Comparison of ENCODE assay signal across 7 cellular contexts in genomic region chr7:101058355-101058754, GRCh38. TPM values are rescaled to one million over a fixed set of nuclear protein-coding genes. Genes with fewer than 3 reads are reported as not detected.
DNase-seq lines count a peak whose midpoint lies in the region; ATAC-seq and TF ChIP-seq lines count a peak whose summit lies in the region.

No MANE protein-coding gene starts in this region.

- intact Hi-C loops in activated B cell treated with CpG ODN at 0.5 μM for 24 hours (cut with micrococcal nuclease): loop anchor here (5.0 kb wide), 1 partner anchor 446 kb away; the partner anchor contains the start of gene MOSPD3

- H3K4me1 Mint-ChIP-seq in activated B cell treated with CpG ODN at 0.5 μM for 24 hours: no peaks in the 10 kb centered on the region

- CTCF ChIA-PET in activated B cell treated with CpG ODN at 0.5 μM for 24 hours (lab: Charles Lee): interaction anchor here (0.9 to 2.2 kb wide), 6 partner anchors 19 to 353 kb away, joined by 3 to 24 read pairs (median 10); partner anchors contain the start of genes POP7, SLC12A9 and UFSP1

- peak; percentile 69 for DNase-seq in HuH-7 (ENCODE audit: low spot score)
- DNase-seq in activated B cell treated with CpG ODN at 0.5 μM for 24 hours: peak; percentile 43
- peak; percentile 18 for DNase-seq in cerebellar cortex (ENCODE audit: low spot score)
- peak; percentile 35 for DNase-seq in lung (ENCODE audit: low spot score)
- DNase-seq in stimulated activated CD8-positive, alpha-beta memory T cell treated with anti-CD3 and anti-CD28 coated beads, Interleukin-4, amount 100 ng/mL, for 48 hours: peak; percentile 76
- no peak for DNase-seq in NCI-H748 (lab: John Stamatoyannopoulos, UW; ENCODE audit: unreplicated experiment)

- POLR2A ChIA-PET in activated B cell treated with CpG ODN at 0.5 μM for 24 hours (lab: Charles Lee): interaction anchor here (1.1 kb wide), 1 partner anchor 169 kb away, joined by 4 read pairs; the partner anchor contains the start of gene UFSP1

- no peak overlapping the region for H3K4me3 Mint-ChIP-seq in activated B cell treated with CpG ODN at 0.5 μM for 24 hours

- no peaks in the 10 kb centered on the region for H3K36me3 ChIP-seq in lung (ENCODE audit: control insufficient read depth in 2 of 2, insufficient read depth in 2 of 2, low read length in 2 of 2)

- H3K9me3 Mint-ChIP-seq in activated B cell treated with CpG ODN at 0.5 μM for 24 hours: no peaks in the 10 kb centered on the region

- TF ChIP-seq CTCF in activated B cell treated with CpG ODN at 0.5 μM for 24 hours (IDR thresholded peaks at IDR 0.05) (no peak), lung (IDR thresholded peaks at IDR 0.05; ENCODE audit: control extremely low read depth, extremely low read depth) (no peak)

- H3K36me3 Mint-ChIP-seq in activated B cell treated with CpG ODN at 0.5 μM for 24 hours (ENCODE audit: low read depth): no peaks in the 10 kb centered on the region

- H3K27ac ChIP-seq in lung (ENCODE audit: low read depth in 1 of 2, low read length in 1 of 2): no peak overlapping the region

- no peaks in the 10 kb centered on the region for H3K9me3 ChIP-seq in lung (ENCODE audit: control insufficient read depth in 2 of 2, insufficient read depth in 1 of 2, low read length in 1 of 2)

- no peaks in the 10 kb centered on the region for H3K4me1 ChIP-seq in lung (ENCODE audit: control insufficient read depth in 2 of 2, insufficient read depth in 2 of 2, low read length in 2 of 2)

- H3K27ac Mint-ChIP-seq in activated B cell treated with CpG ODN at 0.5 μM for 24 hours: no peak overlapping the region

- ATAC-seq in activated B cell treated with CpG ODN at 0.5 μM for 24 hours (ENCODE audit: low read depth): no peak
- peak; percentile 53 for ATAC-seq in lung (ENCODE audit: insufficient read depth, low FRiP score)
- ATAC-seq in HG02938 (IDR thresholded peaks at IDR 0.05; ENCODE audit: unreplicated experiment): no peak

- WGBS in lung, 2 donors: 22 to 23% methylated on average over 9 of the region's 9 CpGs

- H3K27me3 ChIP-seq in lung (ENCODE audit: control insufficient read depth, insufficient read depth): no peaks in the 10 kb centered on the region

- H3K27me3 Mint-ChIP-seq in activated B cell treated with CpG ODN at 0.5 μM for 24 hours: peaks cover 32% of the 10 kb centered on the region

- no peak overlapping the region for H3K4me3 ChIP-seq in lung

RNA-seq across cellular contexts. Expression of gene TRIM56, which starts 26.9 kb away (rescaled TPM):
- total RNA-seq in activated B cell treated with CpG ODN at 0.5 μM for 24 hours (53.0 and 57.5 TPM in 2 replicates), lung (10 to 100 TPM; 32.6 to 56.6 TPM)
- 10 to 100 TPM; 14.4 to 15.7 TPM for polyA plus RNA-seq in lung

RNA-seq across cellular contexts. Expression of gene MUC17, which starts 38.5 kb away (rescaled TPM):
- total RNA-seq in activated B cell treated with CpG ODN at 0.5 μM for 24 hours (not detected in 2 replicates), lung (not detected)
- not detected for polyA plus RNA-seq in lung
